ENCODE assay signal across 9 cellular contexts in the genomic region with DNA sequence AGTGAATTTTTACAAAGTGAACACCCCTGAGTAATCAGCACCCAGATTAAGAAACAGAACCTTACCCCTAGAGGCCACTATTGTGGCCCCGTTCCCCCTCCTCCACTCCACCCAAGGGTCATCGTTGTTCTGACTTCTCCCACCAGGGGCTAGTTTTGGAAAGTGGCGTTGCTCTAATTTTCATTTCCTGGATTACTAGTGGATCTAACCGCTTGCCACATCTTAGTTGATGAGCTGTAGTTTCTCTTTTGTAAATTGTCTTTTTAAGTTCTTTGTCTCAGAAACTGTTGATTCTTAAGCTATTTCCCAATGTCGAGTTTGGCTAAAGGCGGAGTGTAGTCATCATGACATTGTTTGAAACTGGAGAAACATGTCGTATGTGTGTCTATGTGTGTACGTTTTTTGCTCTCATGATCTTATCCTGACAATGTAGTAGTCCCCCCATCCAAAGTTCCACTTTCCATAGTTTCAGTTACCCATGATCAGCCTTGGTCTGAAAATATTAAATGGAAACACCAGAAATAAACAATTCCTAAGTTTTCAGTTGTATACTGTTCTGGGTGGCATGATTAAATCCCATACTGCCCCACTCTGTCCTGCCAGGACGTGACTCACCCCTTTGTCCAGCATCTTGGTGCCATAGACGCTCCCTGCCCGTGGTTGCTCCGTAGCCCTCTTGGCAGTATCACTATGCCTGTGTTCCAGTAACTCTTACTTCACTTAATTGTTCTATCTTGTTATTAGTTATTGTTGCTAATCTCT.
DNase-seq lines count a peak whose midpoint lies in the region; ATAC-seq and TF ChIP-seq lines count a peak whose summit lies in the region.
"Had no signal": no experiment of that assay in that cellular context is flagged by ENCODE, and none has a peak within 500 bp of the region (broad histone marks: within the 10 kb centered on the region; RNA-seq: fewer than 3 reads in every experiment).

No MANE protein-coding gene starts in this region.

- TF ChIP-seq CTCF in RWPE1 (conservative IDR thresholded peaks at IDR 0.05; ENCODE audit: low read depth) (no peak), suprapubic skin (IDR thresholded peaks at IDR 0.05) (peak; percentile 20 to 33), dorsolateral prefrontal cortex (IDR thresholded peaks at IDR 0.05 in 54 of 56, conservative IDR thresholded peaks at IDR 0.05 in 2 of 56; ENCODE audit: low read depth in 1 of 56, partially characterized antibody in 56 of 56) (peak in 11 of 56 donors; percentile 2 to 28 (median 17))

- H3K36me3 ChIP-seq in GM23248 (ENCODE audit: low read depth) (no peaks in the 10 kb centered on the region), suprapubic skin (no peaks in the 10 kb centered on the region)

- no peak for TF ChIP-seq EP300 in suprapubic skin (IDR thresholded peaks at IDR 0.05)

- peak overlapping the region; percentile 94 for H2AFZ ChIP-seq in GM23248

- no peaks in the 10 kb centered on the region for H3K27me3 ChIP-seq in GM23248 (replicated peaks; ENCODE audit: insufficient read depth)
- H3K27me3 ChIP-seq in suprapubic skin = no peaks in the 10 kb centered on the region
- H3K27me3 ChIP-seq in dorsolateral prefrontal cortex = peaks cover 0 to 5% (median 0%) of the 10 kb centered on the region in 45 donors

- TF ChIP-seq POLR2A in suprapubic skin (IDR thresholded peaks at IDR 0.05) = no peak

- H3K79me2 ChIP-seq in GM23248 (ENCODE audit: insufficient read depth) = no peaks in the 10 kb centered on the region

- H3K4me1 ChIP-seq in GM23248 (ENCODE audit: insufficient read depth) (peaks cover 29% of the 10 kb centered on the region), suprapubic skin (peaks cover 42% of the 10 kb centered on the region)

- POLR2A ChIA-PET in RWPE1 (lab: Yijun Ruan, JAX; ENCODE audit: low non-redundant PET) = no interaction called here

- H3K9me3 ChIP-seq in GM23248 (ENCODE audit: low read depth) (no peaks in the 10 kb centered on the region), suprapubic skin (no peaks in the 10 kb centered on the region)

- H3F3A ChIP-seq in GM23248 (ENCODE audit: insufficient read depth) = peaks cover 28% of the 10 kb centered on the region

- peak overlapping the region; percentile 95 for H3K27ac ChIP-seq in GM23248
- H3K27ac ChIP-seq in RWPE1 = peak overlapping the region; percentile 46
- H3K27ac ChIP-seq in suprapubic skin = peak overlapping the region; percentile 59
- H3K27ac ChIP-seq in dorsolateral prefrontal cortex = peak overlapping the region in 2 of 59 donors; percentile 8 to 63

- CTCF ChIA-PET in RWPE1 (lab: Yijun Ruan, JAX) = interaction anchor here (0.6 kb wide), 2 partner anchors 18 to 19 kb away, joined by 3 read pairs; no protein-coding TSS in a partner anchor

- H3K4me1 Mint-ChIP-seq in activated naive CD8-positive, alpha-beta T cell treated with anti-CD3 and anti-CD28 coated beads for 36 hours = peaks cover 16% of the 10 kb centered on the region

- no peaks in the 10 kb centered on the region for H3K9me2 ChIP-seq in GM23248 (ENCODE audit: insufficient read depth)

- DNase-seq in GM23248 (peak; percentile 92), RWPE1 (ENCODE audit: low spot score) (no peak), glomerular visceral epithelial cell (ENCODE audit: extremely low spot score) (peak; percentile 47), suprapubic skin (ENCODE audit: low spot score in 2 of 2) (no peak), dorsolateral prefrontal cortex (no peak), amygdala (lab: John Stamatoyannopoulos, UW) (no peak)
- DNase-seq in activated naive CD8-positive, alpha-beta T cell treated with anti-CD3 and anti-CD28 coated beads for 36 hours = no peak
- DNase-seq: amniotic stem cell had no signal

- no peak for ATAC-seq in GM18873 (IDR thresholded peaks at IDR 0.05; ENCODE audit: low FRiP score, unreplicated experiment)

- intact Hi-C loops in dorsolateral prefrontal cortex (cut with DNase I) = loop anchor here (5.0 to 10.0 kb wide), 3 partner anchors 69 to 631 kb away; partner anchors contain the start of gene SP3 (in 1 of the 2)

- no peak overlapping the region for H3K4me3 Mint-ChIP-seq in activated naive CD8-positive, alpha-beta T cell treated with anti-CD3 and anti-CD28 coated beads for 36 hours

- no peaks in the 10 kb centered on the region for H3K9me3 Mint-ChIP-seq in activated naive CD8-positive, alpha-beta T cell treated with anti-CD3 and anti-CD28 coated beads for 36 hours

- peak overlapping the region; percentile 85 for H3K4me2 ChIP-seq in GM23248 (ENCODE audit: unreplicated experiment)

- H3K36me3 Mint-ChIP-seq in activated naive CD8-positive, alpha-beta T cell treated with anti-CD3 and anti-CD28 coated beads for 36 hours = no peaks in the 10 kb centered on the region

- H3K4me3 ChIP-seq in GM23248 = peak overlapping the region; percentile 74
- H3K4me3 ChIP-seq in suprapubic skin = no peak overlapping the region
- H3K4me3 ChIP-seq in dorsolateral prefrontal cortex = peak overlapping the region in 4 of 59 donors; percentile 8 to 15 (median 10)

- in situ Hi-C loops in GM23248 (cut with MboI) = no loop called here

- no peaks in the 10 kb centered on the region for H3K27me3 Mint-ChIP-seq in activated naive CD8-positive, alpha-beta T cell treated with anti-CD3 and anti-CD28 coated beads for 36 hours

- WGBS in GM23248 (ENCODE audit: low coverage in 1 of 2, low lambda C conversion rate in 2 of 2, missing lambda C conversion rate in 2 of 2), 2 experiments = 3% methylated on average over 12 of the region's 12 CpGs
- 62% methylated on average over 12 of the region's 12 CpGs for WGBS in suprapubic skin

- H3K9ac ChIP-seq in GM23248 = peak overlapping the region; percentile 86

- H3K27ac Mint-ChIP-seq in activated naive CD8-positive, alpha-beta T cell treated with anti-CD3 and anti-CD28 coated beads for 36 hours = no peak overlapping the region

- no peaks in the 10 kb centered on the region for H4K20me1 ChIP-seq in GM23248 (ENCODE audit: insufficient read depth)

Comparison
In these comparisons a context has a peak if more than half of its experiments do, and no peak if none do; other contexts are left out.
1. DNase-seq: peak in GM23248 (single experiment) and glomerular visceral epithelial cell (single experiment); none in RWPE1 (single experiment), suprapubic skin (0 of 2), activated naive CD8-positive, alpha-beta T cell treated with anti-CD3 and anti-CD28 coated beads for 36 hours (single experiment), dorsolateral prefrontal cortex (0 of 10) and amygdala (0 of 56).